In the genomic region with DNA sequence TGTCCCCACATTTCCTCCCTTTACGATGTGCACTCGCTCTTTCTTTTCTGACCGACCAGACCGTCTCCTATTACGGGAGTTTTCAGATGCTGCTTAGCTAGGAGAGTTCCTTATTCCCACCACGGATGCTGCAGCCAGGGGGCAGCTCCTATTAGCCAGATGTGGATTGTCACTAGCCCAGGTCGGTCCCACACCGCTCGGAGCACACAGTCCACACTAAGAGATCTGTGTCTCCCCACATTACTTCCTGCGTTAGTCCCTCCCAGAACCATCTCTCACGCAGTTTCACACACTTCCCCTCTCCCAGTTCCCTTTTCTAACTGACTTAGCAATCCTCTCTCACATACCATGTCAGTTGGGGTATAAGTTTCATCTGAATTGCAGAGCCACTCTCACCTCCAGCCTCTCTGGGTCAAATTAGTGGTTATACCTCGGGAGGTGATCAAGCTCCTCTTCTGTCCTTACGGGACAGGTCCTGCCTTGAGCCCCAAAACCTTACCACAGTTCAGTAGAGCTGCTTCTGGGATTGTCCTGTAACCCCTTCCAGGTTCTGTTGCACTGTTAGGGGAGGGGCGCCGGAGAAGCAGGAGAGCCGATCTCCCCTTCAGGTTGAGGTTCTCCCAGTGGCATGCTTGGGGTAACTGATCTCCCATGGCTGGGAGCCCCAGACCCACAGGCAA, we compare ENCODE assay signal across 9 cellular contexts. TPM values are rescaled to one million over a fixed set of nuclear protein-coding genes. Genes with fewer than 3 reads are reported as not detected.
DNase-seq lines count a peak whose midpoint lies in the region; ATAC-seq and TF ChIP-seq lines count a peak whose summit lies in the region.
"Had no signal": no experiment of that assay in that cellular context is flagged by ENCODE, and none has a peak within 500 bp of the region (broad histone marks: within the 10 kb centered on the region; RNA-seq: fewer than 3 reads in every experiment).

No MANE protein-coding gene starts in this region.

- H3K4me3 Mint-ChIP-seq in activated CD4-positive, alpha-beta T cell treated with anti-CD3 and anti-CD28 coated beads, Interleukin-2, amount 10 ng/mL, durations not matched to agents 7 days and 5 days: peak overlapping the region; percentile 58
- H3K4me3 Mint-ChIP-seq in T-helper 17 cell (peak overlapping the region; percentile 83), memory B cell (peak overlapping the region; percentile 90)

- no peak overlapping the region for H3K4me3 ChIP-seq in testis

- H3K27me3 ChIP-seq in testis: no peaks in the 10 kb centered on the region

- H3K9me3 ChIP-seq in T-helper 17 cell (ENCODE audit: control insufficient read depth, low read length, poor library complexity, severe bottlenecking) (no peaks in the 10 kb centered on the region), testis (no peaks in the 10 kb centered on the region)

- intact Hi-C loops in testis (cut with DNase I; ENCODE audit: low total_unique reads): no loop called here

- no peaks in the 10 kb centered on the region for H3K36me3 Mint-ChIP-seq in activated CD4-positive, alpha-beta T cell treated with anti-CD3 and anti-CD28 coated beads, Interleukin-2, amount 10 ng/mL, durations not matched to agents 7 days and 5 days (ENCODE audit: low read depth)
- H3K36me3 Mint-ChIP-seq in T-helper 17 cell (ENCODE audit: low read depth) (no peaks in the 10 kb centered on the region), memory B cell (no peaks in the 10 kb centered on the region)

- WGBS in testis, 2 donors: 71 to 91% methylated on average over 15 to 16 of the region's 16 CpGs

- ATAC-seq in HG02970 (IDR thresholded peaks at IDR 0.05; ENCODE audit: low FRiP score, unreplicated experiment) (peak; percentile 83), T-helper 17 cell (peak; percentile 67), memory B cell (ENCODE audit: low read depth) (peak; percentile 89)

- TF ChIP-seq CTCF in testis (IDR thresholded peaks at IDR 0.05): no peak

- H3K4me1 ChIP-seq in testis: no peaks in the 10 kb centered on the region

- POLR2A ChIA-PET in activated CD4-positive, alpha-beta T cell treated with anti-CD3 and anti-CD28 coated beads, Interleukin-2, amount 10 ng/mL, durations not matched to agents 7 days and 5 days (lab: Charles Lee): interaction anchor here (0.6 kb wide), 1 partner anchor 34 kb away, joined by 3 read pairs; no protein-coding TSS in a partner anchor

- H3K9me3 Mint-ChIP-seq in activated CD4-positive, alpha-beta T cell treated with anti-CD3 and anti-CD28 coated beads, Interleukin-2, amount 10 ng/mL, durations not matched to agents 7 days and 5 days: peaks cover 3% of the 10 kb centered on the region
- H3K9me3 Mint-ChIP-seq in memory B cell: no peaks in the 10 kb centered on the region

- peaks cover 15% of the 10 kb centered on the region for H3K4me1 Mint-ChIP-seq in activated CD4-positive, alpha-beta T cell treated with anti-CD3 and anti-CD28 coated beads, Interleukin-2, amount 10 ng/mL, durations not matched to agents 7 days and 5 days
- H3K4me1 Mint-ChIP-seq in T-helper 17 cell (peaks cover 6% of the 10 kb centered on the region), memory B cell (peaks cover 5% of the 10 kb centered on the region)

- H3K27ac Mint-ChIP-seq in activated CD4-positive, alpha-beta T cell treated with anti-CD3 and anti-CD28 coated beads, Interleukin-2, amount 10 ng/mL, durations not matched to agents 7 days and 5 days: peak overlapping the region; percentile 81
- H3K27ac Mint-ChIP-seq in T-helper 17 cell: no peak overlapping the region
- peak overlapping the region; percentile 12 for H3K27ac Mint-ChIP-seq in memory B cell

- no peak for TF ChIP-seq POLR2A in testis (IDR thresholded peaks at IDR 0.05)

- no peak overlapping the region for H3K27ac ChIP-seq in testis

- no peaks in the 10 kb centered on the region for H3K36me3 ChIP-seq in testis (ENCODE audit: low read depth, missing control alignments)

- H3K27me3 Mint-ChIP-seq in activated CD4-positive, alpha-beta T cell treated with anti-CD3 and anti-CD28 coated beads, Interleukin-2, amount 10 ng/mL, durations not matched to agents 7 days and 5 days: no peaks in the 10 kb centered on the region
- peaks cover 7% of the 10 kb centered on the region for H3K27me3 Mint-ChIP-seq in T-helper 17 cell
- no peaks in the 10 kb centered on the region for H3K27me3 Mint-ChIP-seq in memory B cell

- CTCF ChIA-PET in activated CD4-positive, alpha-beta T cell treated with anti-CD3 and anti-CD28 coated beads, Interleukin-2, amount 10 ng/mL, durations not matched to agents 7 days and 5 days (lab: Charles Lee): no interaction called here

- no peak for DNase-seq in activated CD4-positive, alpha-beta T cell treated with anti-CD3 and anti-CD28 coated beads, Interleukin-2, amount 10 ng/mL, durations not matched to agents 7 days and 5 days
- no peak for DNase-seq in activated CD4-positive, alpha-beta T cell treated with anti-CD3 and anti-CD28 coated beads, Interleukin-2, amount 50 U/mL, for 48 hours
- no peak for DNase-seq in T-helper 17 cell
- no peak for DNase-seq in memory B cell (ENCODE audit: low spot score in 2 of 2)
- DNase-seq in testis: no peak
- no peak for DNase-seq in NCI-H146 (lab: John Stamatoyannopoulos, UW)
- DNase-seq in NCI-H2081 (lab: John Stamatoyannopoulos, UW): no peak

RNA-seq across cellular contexts. Expression of gene SULT1E1, which starts 28.2 kb away (rescaled TPM):
- not detected for total RNA-seq in activated CD4-positive, alpha-beta T cell treated with anti-CD3 and anti-CD28 coated beads, Interleukin-2, amount 10 ng/mL, durations not matched to agents 7 days and 5 days
- not detected for total RNA-seq in T-helper 17 cell
- not detected for total RNA-seq in testis
- polyA plus RNA-seq in testis (ENCODE audit: insufficient read depth, low read depth, low replicate concordance): not detected
- polyA plus RNA-seq: AG04450 had no signal
